In the genomic region with DNA sequence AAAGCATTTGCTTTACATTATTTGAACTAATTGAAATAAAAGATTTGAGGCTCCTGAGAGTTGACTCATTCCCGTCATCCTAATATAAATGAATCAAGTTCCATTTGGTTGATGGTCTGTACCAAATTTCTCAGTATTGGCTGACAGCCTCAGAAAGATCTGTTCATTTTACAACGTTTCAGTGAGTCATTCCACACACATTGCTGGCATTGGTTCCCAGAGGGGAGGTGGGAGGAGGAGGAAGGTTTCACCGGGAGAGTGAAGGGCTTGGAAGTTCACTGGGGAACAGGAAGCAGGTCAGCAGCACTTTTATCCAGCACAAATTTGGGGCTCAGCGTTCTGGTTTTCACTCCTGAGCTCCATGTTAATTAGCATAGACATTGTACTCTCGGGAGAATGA, we compare ENCODE assay signal across 17 cellular contexts.
DNase-seq lines count a peak whose midpoint lies in the region; ATAC-seq, FAIRE-seq and TF ChIP-seq lines count a peak whose summit lies in the region.
"Had no signal": no experiment of that assay in that cellular context is flagged by ENCODE, and none has a peak within 500 bp of the region (broad histone marks: within the 10 kb centered on the region; RNA-seq: fewer than 3 reads in every experiment).

No MANE protein-coding gene starts in this region.

- FAIRE-seq in D721Med (lab: Jason Lieb, UNC) = no peak
- FAIRE-seq: endometrium, H54 had no signal

- no peak for TF ChIP-seq CTCF in D721Med (IDR thresholded peaks at IDR 0.05; ENCODE audit: insufficient read depth, missing control alignments)

- DNase-seq in COLO829 (ENCODE audit: low spot score) (peak; percentile 79), RPMI7951 (ENCODE audit: low read depth) (peak; percentile 81), fibroblast of gingiva (ENCODE audit: low read depth) (peak; percentile 2), non-pigmented ciliary epithelial cell (ENCODE audit: low read depth) (peak; percentile 60), D721Med (ENCODE audit: insufficient read length, low spot score) (no peak), NCI-H345 treated with DMSO at 0.1 percent for 48 hours (lab: John Stamatoyannopoulos, UW; ENCODE audit: unreplicated experiment) (no peak)
- DNase-seq: activated T-cell treated with anti-CD3 and anti-CD28 coated beads for 4 hours; CD4-positive, CD25-positive, alpha-beta regulatory T cell; midbrain; NCI-H1105 treated with DMSO at 0.1 percent for 48 hours; NCI-H748 treated with DMSO at 0.1 percent for 48 hours; Right ventricle myocardium superior; stomach had no signal

- no peak for ATAC-seq in GM21447 (IDR thresholded peaks at IDR 0.05; ENCODE audit: unreplicated experiment)
- ATAC-seq in GM19463 (IDR thresholded peaks at IDR 0.05; ENCODE audit: unreplicated experiment) = no peak

Comparison
In these comparisons a context has a peak if more than half of its experiments do, and no peak if none do; other contexts are left out.
1. DNase-seq: peak in COLO829 (single experiment), RPMI7951 (single experiment), fibroblast of gingiva (single experiment) and non-pigmented ciliary epithelial cell (single experiment); none in D721Med (single experiment) and NCI-H345 treated with DMSO at 0.1 percent for 48 hours (single experiment).